Comparison of ENCODE assay signal across 21 cellular contexts in genomic region chr17:12958786-12959185, GRCh38. TPM values are rescaled to one million over a fixed set of nuclear protein-coding genes. Genes with fewer than 3 reads are reported as not detected.
A peak's percentile ranks its signal among the peaks of the same experiment; 100 is the strongest.
DNase-seq lines count a peak whose midpoint lies in the region; ATAC-seq and TF ChIP-seq lines count a peak whose summit lies in the region.
"Had no signal": no experiment of that assay in that cellular context is flagged by ENCODE, and none has a peak within 500 bp of the region (broad histone marks: within the 10 kb centered on the region; RNA-seq: fewer than 3 reads in every experiment).

No MANE protein-coding gene starts in this region.

- no peak for TF ChIP-seq CTCF in PC-3 (conservative IDR thresholded peaks at IDR 0.05; ENCODE audit: low read depth, low read length)

- no peaks in the 10 kb centered on the region for H3K36me3 ChIP-seq in PC-3 (ENCODE audit: low read depth, low read length)
- H3K36me3 ChIP-seq: BE2C, neutrophil had no signal

- H3K4me3 ChIP-seq in PC-3 (ENCODE audit: low read length) = no peak overlapping the region
- H3K4me3 ChIP-seq: K562, lung, psoas muscle had no signal

- no peak overlapping the region for H3K4me2 ChIP-seq in PC-3 (ENCODE audit: low read length)

- ATAC-seq in PC-3 = peak; percentile 22; the same call in 1 of the 2 replicates
- no peak for ATAC-seq in HG02642 (IDR thresholded peaks at IDR 0.05; ENCODE audit: poor library complexity, unreplicated experiment)
- ATAC-seq: activated T-cell treated with anti-CD3 and anti-CD28 coated beads, Interleukin-2, amount 50 U/mL, for 72 hours; foreskin keratinocyte; K562; psoas muscle had no signal

- CTCF ChIA-PET in PC-3 (lab: Charles Lee) = no interaction called here

- no peaks in the 10 kb centered on the region for H3K4me1 ChIP-seq in PC-3 (ENCODE audit: insufficient read depth, low read length)
- H3K4me1 ChIP-seq: BE2C, foreskin keratinocyte, psoas muscle had no signal

- no peaks in the 10 kb centered on the region for H3F3A ChIP-seq in PC-3 (ENCODE audit: low read length, unreplicated experiment)

- no peaks in the 10 kb centered on the region for H3K9me2 ChIP-seq in PC-3 (replicated peaks; ENCODE audit: low read length)

- no peak overlapping the region for H2AFZ ChIP-seq in PC-3 (ENCODE audit: low read length)

- no TSS peak for BruUV-seq in PC-3 (replicated peaks; lab: Mats Ljungman, UMichigan)

- intact Hi-C loops in PC-3 (cut with micrococcal nuclease) = no loop called here
- intact Hi-C loops in head of caudate nucleus (cut with DNase I) = no loop called here

- peaks cover 18% of the 10 kb centered on the region for H3K27me3 ChIP-seq in PC-3 (ENCODE audit: low read length)
- H3K27me3 ChIP-seq: BE2C, foreskin keratinocyte, neutrophil had no signal

- no peaks in the 10 kb centered on the region for H3K79me2 ChIP-seq in PC-3 (ENCODE audit: low read length)

- H3K9me3 ChIP-seq in PC-3 (ENCODE audit: low read length) = no peaks in the 10 kb centered on the region
- H3K9me3 ChIP-seq: BE2C, neutrophil had no signal

- POLR2A ChIA-PET in PC-3 (lab: Charles Lee; ENCODE audit: unreplicated experiment) = no interaction called here

- DNase-seq in ELR (ENCODE audit: low read depth) (peak; percentile 15), PC-3 (peak; percentile 33), head of caudate nucleus (peak in 31 of 42 donors; percentile 5 to 76 (median 41)), stromal cell of bone marrow (ENCODE audit: low read depth) (peak; percentile 54), C1 segment of cervical spinal cord (lab: John Stamatoyannopoulos, UW) (no peak), GF-D8 (lab: John Stamatoyannopoulos, UW) (no peak)
- DNase-seq: activated T-cell treated with anti-CD3 and anti-CD28 coated beads, Interleukin-2, amount 50 U/mL, for 72 hours; BE2C; H7; NCI-H1694 treated with DMSO at 0.1 percent for 48 hours; NCI-H226; NCI-H82; psoas muscle; SHP77 treated with DMSO at 0.1 percent for 48 hours; stimulated activated CD4-positive, alpha-beta T cell treated with anti-CD3 and anti-CD28 coated beads, Interleukin-4, amount 100 ng/mL, for 24 hours; stimulated activated naive CD4-positive, alpha-beta T cell treated with Interleukin-2 at 50 U/mL for 16 hours had no signal

- H4K20me1 ChIP-seq in PC-3 (ENCODE audit: low read length) = no peaks in the 10 kb centered on the region

- no peak overlapping the region for H3K27ac ChIP-seq in PC-3 (ENCODE audit: low read length)
- H3K27ac ChIP-seq: foreskin keratinocyte, neutrophil, psoas muscle had no signal

- no peak overlapping the region for H3K9ac ChIP-seq in PC-3 (ENCODE audit: low read length)

RNA-seq across cellular contexts. Expression of gene ELAC2, which starts 59.0 kb away (rescaled TPM):
- total RNA-seq in PC-3 (2014; rRNA removed) = 270 and 290 TPM in 2 replicates

Comparison
In these comparisons a context has a peak if more than half of its experiments do, and no peak if none do; other contexts are left out.
1. DNase-seq: peak in ELR (single experiment), PC-3 (single experiment), head of caudate nucleus (31 of 42) and stromal cell of bone marrow (single experiment); none in C1 segment of cervical spinal cord (0 of 14) and GF-D8 (single experiment).